Comparison of ENCODE assay signal across 22 cellular contexts in genomic region chr17:82901356-82901755, GRCh38.
"Had no signal": no experiment of that assay in that cellular context is flagged by ENCODE, and none has a peak within 500 bp of the region (broad histone marks: within the 10 kb centered on the region; RNA-seq: fewer than 3 reads in every experiment).

No MANE protein-coding gene starts in this region.

- H2AFZ ChIP-seq: parathyroid adenoma had no signal

- FAIRE-seq: endometrium, keratinocyte had no signal

- H3K27me3 ChIP-seq: neutrophil, right lobe of liver, spleen had no signal

- H3K4me3 ChIP-seq: right lobe of liver, spleen had no signal

- H3K9ac ChIP-seq: parathyroid adenoma had no signal

- H3K27ac ChIP-seq: neutrophil, parathyroid adenoma, right lobe of liver, spleen had no signal

- H3K9me3 ChIP-seq: neutrophil, right lobe of liver, spleen, thoracic aorta had no signal

- H3K4me1 ChIP-seq: parathyroid adenoma, right lobe of liver, spleen had no signal

- DNase-seq: activated B cell treated with CpG ODN at 0.5 μM for 24 hours; activated CD4-positive, alpha-beta T cell treated with anti-CD3 and anti-CD28 coated beads for 36 hours; activated CD4-positive, alpha-beta T cell treated with anti-CD3 and anti-CD28 coated beads, Interleukin-2, amount 50 U/mL, for 4 hours; activated CD8-positive, alpha-beta memory T cell treated with anti-CD3 and anti-CD28 coated beads for 24 hours; activated CD8-positive, alpha-beta memory T cell treated with anti-CD3 and anti-CD28 coated beads, Interleukin-2, amount 50 U/mL, for 4 hours; activated naive CD4-positive, alpha-beta T cell; activated T-cell treated with anti-CD3 and anti-CD28 coated beads, Interleukin-2, amount 50 U/mL, for 24 hours; effector CD4-positive, alpha-beta T cell; left ventricle myocardium superior; mammary epithelial cell; midbrain; right lobe of liver; spleen; stimulated activated CD4-positive, alpha-beta T cell treated with anti-CD3 and anti-CD28 coated beads, Interleukin-4, amount 100 ng/mL, for 24 hours; stimulated activated naive CD4-positive, alpha-beta T cell treated with Interleukin-2 at 50 U/mL for 16 hours; T1000 had no signal

- ATAC-seq: activated CD4-positive, alpha-beta T cell treated with anti-CD3 and anti-CD28 coated beads for 36 hours; left ventricle myocardium superior; natural killer cell treated with Interleukin-12 subunit alpha and Interleukin-12 subunit beta and Interleukin-15 and Interleukin-18, amount 100 ng/mL, for 72 hours; right lobe of liver had no signal
